Comparison of ENCODE assay signal across 18 cellular contexts in the genomic region with DNA sequence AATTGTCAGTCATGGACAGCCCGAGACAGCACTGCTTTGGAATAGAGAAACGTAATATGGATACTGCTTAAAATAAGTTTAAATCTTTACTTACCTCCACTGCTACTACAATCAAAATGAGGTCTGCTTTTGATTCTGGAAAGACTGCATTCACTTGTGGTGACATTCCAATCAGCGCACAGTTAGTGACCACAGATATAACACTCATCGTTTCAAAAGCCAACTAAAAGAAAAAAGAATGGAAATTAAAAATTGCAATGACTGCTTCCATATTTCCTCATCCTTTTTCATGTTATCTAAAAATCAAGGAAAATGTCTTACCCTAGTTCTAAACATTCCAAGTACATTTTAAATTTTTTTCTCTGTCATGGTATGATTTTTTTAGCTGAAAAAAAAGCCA.
DNase-seq lines count a peak whose midpoint lies in the region; ATAC-seq and TF ChIP-seq lines count a peak whose summit lies in the region.
"Had no signal": no experiment of that assay in that cellular context is flagged by ENCODE, and none has a peak within 500 bp of the region (broad histone marks: within the 10 kb centered on the region; RNA-seq: fewer than 3 reads in every experiment).

No MANE protein-coding gene starts in this region.

- no peaks in the 10 kb centered on the region for H3K27me3 ChIP-seq in PC-3 (ENCODE audit: low read length)
- H3K27me3 ChIP-seq: BE2C had no signal

- no peak overlapping the region for H3K27ac ChIP-seq in PC-3 (ENCODE audit: low read length)

- CTCF ChIA-PET in PC-3 (lab: Charles Lee) = no interaction called here

- no TSS peak for BruUV-seq in PC-3 (replicated peaks; lab: Mats Ljungman, UMichigan)

- POLR2A ChIA-PET in PC-3 (lab: Charles Lee; ENCODE audit: unreplicated experiment) = no interaction called here

- H3K4me1 Mint-ChIP-seq in stimulated activated naive CD8-positive, alpha-beta T cell treated with anti-CD3 and anti-CD28 coated beads, Interleukin-15, amount 100 ng/mL, for 72 hours = no peaks in the 10 kb centered on the region
- H3K4me1 Mint-ChIP-seq: CD4-positive, CD25-positive, alpha-beta regulatory T cell; CD8-positive, alpha-beta memory T cell had no signal

- H3K4me3 Mint-ChIP-seq in stimulated activated naive CD8-positive, alpha-beta T cell treated with anti-CD3 and anti-CD28 coated beads, Interleukin-15, amount 100 ng/mL, for 72 hours = no peak overlapping the region
- H3K4me3 Mint-ChIP-seq: CD4-positive, CD25-positive, alpha-beta regulatory T cell; CD8-positive, alpha-beta memory T cell; HFFc6 had no signal

- no peaks in the 10 kb centered on the region for H3F3A ChIP-seq in PC-3 (ENCODE audit: low read length, unreplicated experiment)

- no peak overlapping the region for H3K4me2 ChIP-seq in PC-3 (ENCODE audit: low read length)

- ATAC-seq in PC-3 = no peak
- ATAC-seq in GM19351 (IDR thresholded peaks at IDR 0.05; ENCODE audit: unreplicated experiment) = no peak
- ATAC-seq in HG03378 (IDR thresholded peaks at IDR 0.05; ENCODE audit: unreplicated experiment) = no peak
- no peak for ATAC-seq in stimulated activated naive CD8-positive, alpha-beta T cell treated with anti-CD3 and anti-CD28 coated beads, Interleukin-15, amount 100 ng/mL, for 72 hours
- ATAC-seq: HCT116 had no signal

- H3K4me1 ChIP-seq in PC-3 (ENCODE audit: insufficient read depth, low read length) = no peaks in the 10 kb centered on the region
- H3K4me1 ChIP-seq: BE2C had no signal

- intact Hi-C loops in PC-3 (cut with micrococcal nuclease) = loop anchor here (10.0 kb wide), 1 partner anchor 305 kb away; no protein-coding TSS in a partner anchor

- H3K9me3 ChIP-seq in PC-3 (ENCODE audit: low read length) = no peaks in the 10 kb centered on the region
- H3K9me3 ChIP-seq: BE2C had no signal

- TF ChIP-seq CTCF in AG10803 (conservative IDR thresholded peaks at IDR 0.05; ENCODE audit: low read length) (no peak), PC-3 (conservative IDR thresholded peaks at IDR 0.05; ENCODE audit: low read depth, low read length) (no peak)

- DNase-seq in AG10803 (ENCODE audit: low read depth) (peak; percentile 54), PC-3 (peak; percentile 17), fibroblast of peridontal ligament (ENCODE audit: extremely low read depth) (peak; percentile 52), NCI-H2081 (lab: John Stamatoyannopoulos, UW) (no peak)
- DNase-seq in stimulated activated naive CD8-positive, alpha-beta T cell treated with anti-CD3 and anti-CD28 coated beads, Interleukin-15, amount 100 ng/mL, for 72 hours = no peak
- DNase-seq: 8988T; BE2C; C1 segment of cervical spinal cord; CD4-positive, CD25-positive, alpha-beta regulatory T cell; CD8-positive, alpha-beta memory T cell; COR-L47; GDM1; GOT3; H7; HFFc6 had no signal

- H2AFZ ChIP-seq in PC-3 (ENCODE audit: low read length) = no peak overlapping the region

- H3K27ac Mint-ChIP-seq in stimulated activated naive CD8-positive, alpha-beta T cell treated with anti-CD3 and anti-CD28 coated beads, Interleukin-15, amount 100 ng/mL, for 72 hours = peak overlapping the region in 1 of 2 donors; percentile 43
- H3K27ac Mint-ChIP-seq: CD8-positive, alpha-beta memory T cell; HFFc6 had no signal

- H3K9ac ChIP-seq in PC-3 (ENCODE audit: low read length) = no peak overlapping the region

- H3K79me2 ChIP-seq in PC-3 (ENCODE audit: low read length) = no peaks in the 10 kb centered on the region

- no peaks in the 10 kb centered on the region; the same call in 1 of the 2 replicates for H3K36me3 ChIP-seq in PC-3 (ENCODE audit: low read depth, low read length)
- H3K36me3 ChIP-seq: BE2C had no signal

- H3K4me3 ChIP-seq in AG10803 (ENCODE audit: low read length) (no peak overlapping the region), PC-3 (ENCODE audit: low read length) (no peak overlapping the region)

- no peaks in the 10 kb centered on the region for H3K27me3 Mint-ChIP-seq in stimulated activated naive CD8-positive, alpha-beta T cell treated with anti-CD3 and anti-CD28 coated beads, Interleukin-15, amount 100 ng/mL, for 72 hours
- H3K27me3 Mint-ChIP-seq: CD4-positive, CD25-positive, alpha-beta regulatory T cell; CD8-positive, alpha-beta memory T cell had no signal

- H4K20me1 ChIP-seq in PC-3 (ENCODE audit: low read length) = no peaks in the 10 kb centered on the region

- no peaks in the 10 kb centered on the region for H3K9me2 ChIP-seq in PC-3 (replicated peaks; ENCODE audit: low read length)

- no peaks in the 10 kb centered on the region for H3K9me3 Mint-ChIP-seq in stimulated activated naive CD8-positive, alpha-beta T cell treated with anti-CD3 and anti-CD28 coated beads, Interleukin-15, amount 100 ng/mL, for 72 hours
- H3K9me3 Mint-ChIP-seq: CD8-positive, alpha-beta memory T cell; HFFc6 had no signal

Comparison
In these comparisons a context has a peak if more than half of its experiments do, and no peak if none do; other contexts are left out.
1. DNase-seq: peak in AG10803 (single experiment), PC-3 (single experiment) and fibroblast of peridontal ligament (single experiment); none in stimulated activated naive CD8-positive, alpha-beta T cell treated with anti-CD3 and anti-CD28 coated beads, Interleukin-15, amount 100 ng/mL, for 72 hours (0 of 2) and NCI-H2081 (0 of 2).